Comparison of ENCODE assay signal across 1 cellular context in genomic region chr10:22615819-22616499, GRCh38.
A peak's percentile ranks its signal among the peaks of the same experiment; 100 is the strongest.
TF ChIP-seq lines count a peak whose summit lies in the region.

No MANE protein-coding gene starts in this region.

TF ChIP-seq in HepG2, 621 proteins besides CTCF, POLR2A, EP300 and RAD21 (continued from another document):
- TF ChIP-seq PAXIP1 (CRISPR knock-in tag; conservative IDR thresholded peaks at IDR 0.05) (0 out of 2 replicates have a peak, but pooled peaks have one; percentile 30), GATAD2A (CRISPR knock-in tag; IDR thresholded peaks at IDR 0.05) (no peak), RORA (CRISPR knock-in tag; IDR thresholded peaks at IDR 0.05) (no peak), IRF1 (CRISPR knock-in tag; IDR thresholded peaks at IDR 0.05; ENCODE audit: low read depth) (no peak), ZNF496 (CRISPR knock-in tag; IDR thresholded peaks at IDR 0.05; ENCODE audit: insufficient replicate concordance) (no peak), SAP130 (CRISPR knock-in tag; IDR thresholded peaks at IDR 0.05; ENCODE audit: low read depth) (peak; percentile 22; the same call in 1 of the 2 replicates), ZFYVE20 (CRISPR knock-in tag; IDR thresholded peaks at IDR 0.05; ENCODE audit: borderline replicate concordance, low read depth) (no peak), YEATS4 (CRISPR knock-in tag; IDR thresholded peaks at IDR 0.05; ENCODE audit: borderline replicate concordance) (0 out of 2 replicates have a peak, but pooled peaks have one; percentile 37)
